Comparison of ENCODE assay signal across 21 cellular contexts in the genomic region with DNA sequence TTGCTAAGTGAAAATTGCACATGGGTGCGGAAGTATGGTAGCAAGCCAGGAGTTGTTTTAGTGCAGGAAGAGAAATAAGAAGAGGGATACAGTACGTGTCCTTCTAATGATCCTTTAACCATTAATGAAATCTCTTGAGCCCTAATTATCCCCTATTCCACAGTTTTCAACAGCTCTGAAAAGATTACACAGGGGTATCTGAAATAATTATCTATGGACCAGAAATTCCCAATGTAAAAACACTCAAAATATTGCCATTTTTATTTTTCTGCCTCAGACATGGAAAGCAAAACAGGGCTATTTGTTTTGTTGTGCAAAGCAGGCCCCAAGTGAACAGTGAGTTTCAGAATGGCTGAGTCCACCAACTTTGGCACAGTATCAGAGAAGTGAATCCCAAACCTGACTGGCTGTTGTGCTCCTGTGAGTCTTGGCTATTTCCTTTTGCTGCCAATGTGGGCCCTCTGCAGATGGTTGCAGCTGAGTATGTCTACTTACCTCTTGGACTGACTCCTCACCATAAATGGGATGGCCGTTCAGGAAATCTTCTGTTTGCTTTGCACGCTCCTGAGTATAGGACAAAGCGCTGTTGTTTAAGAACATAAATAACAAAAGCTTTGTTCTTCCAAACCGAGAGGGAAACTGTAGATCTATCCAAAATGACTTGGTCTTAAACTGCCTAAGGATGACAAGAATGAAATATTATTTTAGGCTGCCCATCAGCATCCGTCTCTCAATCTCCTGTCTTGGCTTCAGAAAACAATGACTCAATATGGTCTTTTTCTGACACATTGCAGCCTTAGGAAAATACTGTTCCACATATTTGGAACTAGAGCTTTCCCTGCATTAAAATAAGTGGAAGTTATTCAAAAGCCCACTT.
DNase-seq lines count a peak whose midpoint lies in the region; ATAC-seq, FAIRE-seq and TF ChIP-seq lines count a peak whose summit lies in the region.
"Had no signal": no experiment of that assay in that cellular context is flagged by ENCODE, and none has a peak within 500 bp of the region (broad histone marks: within the 10 kb centered on the region; RNA-seq: fewer than 3 reads in every experiment).

No MANE protein-coding gene starts in this region.

- H3K9ac ChIP-seq in HepG2 (ENCODE audit: insufficient read depth, low read depth, low read length), result peak overlapping the region; percentile 36
- H3K9ac ChIP-seq: parathyroid adenoma had no signal

- ATAC-seq in HepG2, result peak; percentile 75
- no peak for ATAC-seq in right lobe of liver
- no peak for ATAC-seq in HG03095 (IDR thresholded peaks at IDR 0.05; ENCODE audit: unreplicated experiment)
- ATAC-seq in GM19395 (IDR thresholded peaks at IDR 0.05; ENCODE audit: unreplicated experiment), result no peak
- ATAC-seq: foreskin keratinocyte, left ventricle myocardium superior had no signal

- no peaks in the 10 kb centered on the region for H3K79me2 ChIP-seq in HepG2 (ENCODE audit: insufficient read depth, low read length)
- H3K79me2 ChIP-seq: parathyroid adenoma had no signal

- 30% methylated on average over 7 of the region's 7 CpGs for WGBS in HepG2 (ENCODE audit: low lambda C conversion rate)
- 77% methylated on average over 7 of the region's 7 CpGs for WGBS in right lobe of liver (ENCODE audit: insufficient coverage, low coverage, low lambda C conversion rate, missing lambda C conversion rate)

- no peak for FAIRE-seq in HepG2 (lab: Jason Lieb, UNC)
- FAIRE-seq: endometrium had no signal

- CTCF ChIA-PET in HepG2 (lab: Yijun Ruan, JAX; ENCODE audit: low intra/inter-chr PET ratio, low total read pairs), result no interaction called here

- H3K27me3 ChIP-seq in HepG2 (ENCODE audit: control insufficient read depth in 1 of 2, insufficient read depth in 2 of 2, low read length in 2 of 2) (no peaks in the 10 kb centered on the region), right lobe of liver (no peaks in the 10 kb centered on the region)
- H3K27me3 ChIP-seq: adrenal gland, foreskin keratinocyte, upper lobe of left lung had no signal

- H3K36me3 ChIP-seq in HepG2 (replicated peaks in 1 of 2; ENCODE audit: control insufficient read depth in 1 of 2, insufficient read depth in 2 of 2, low read length in 2 of 2) (no peaks in the 10 kb centered on the region), right lobe of liver (no peaks in the 10 kb centered on the region)
- H3K36me3 ChIP-seq: adrenal gland, SJCRH30, upper lobe of left lung had no signal

- TF ChIP-seq CTCF in HepG2 (CRISPR knock-in tag; IDR thresholded peaks at IDR 0.05), result no peak
- TF ChIP-seq CTCF in right lobe of liver (IDR thresholded peaks at IDR 0.05), result no peak
- TF ChIP-seq CTCF in foreskin fibroblast (IDR thresholded peaks at IDR 0.05; ENCODE audit: low read depth, low read length), result no peak

- H3K4me1 ChIP-seq in HepG2 (ENCODE audit: insufficient read depth, low read length) (peaks cover 87% of the 10 kb centered on the region), right lobe of liver (no peaks in the 10 kb centered on the region)
- H3K4me1 ChIP-seq: adrenal gland, parathyroid adenoma, SJCRH30, upper lobe of left lung had no signal

- DNase-seq in HepG2 (ENCODE audit: low spot score) (peak; percentile 90), right lobe of liver (no peak), caudate nucleus (lab: John Stamatoyannopoulos, UW) (peak in 22 of 61 donors; percentile 4 to 61 (median 28)), occipital lobe (lab: John Stamatoyannopoulos, UW) (peak; percentile 19), H4 (ENCODE audit: low spot score) (no peak), foreskin fibroblast (no peak)
- DNase-seq: activated CD4-positive, CD25-positive, alpha-beta regulatory T cell treated with anti-CD3 and anti-CD28 coated beads, Interleukin-2, amount 50 U/mL, for 72 hours; adrenal gland; CD4-positive, CD25-positive, alpha-beta regulatory T cell; foreskin keratinocyte; left ventricle myocardium superior; NCI-H1417 treated with DMSO at 0.1 percent for 48 hours; OCI-M1; SJCRH30; T1000; upper lobe of left lung had no signal

- H4K20me1 ChIP-seq in HepG2 (ENCODE audit: insufficient read depth, low read length), result no peaks in the 10 kb centered on the region

- BruUV-seq in HepG2 (replicated peaks; lab: Mats Ljungman, UMichigan), result TSS peak; percentile 63

- H3K4me3 ChIP-seq in HepG2 (replicated peaks in 1 of 3; ENCODE audit: insufficient read depth in 1 of 3, low read depth in 2 of 3, low read length in 3 of 3) (no peak overlapping the region), right lobe of liver (no peak overlapping the region), foreskin fibroblast (ENCODE audit: low read depth in 1 of 2, low read length in 2 of 2) (no peak overlapping the region)
- H3K4me3 ChIP-seq: adrenal gland, SJCRH30, smooth muscle cell, upper lobe of left lung had no signal

- 0 out of 4 replicates have a peak, but pooled peaks of 1 of the 2 experiments have one; percentile 20 for TF ChIP-seq POLR2A in HepG2 (IDR thresholded peaks at IDR 0.05; ENCODE audit: insufficient read depth in 1 of 2, low read depth in 2 of 2, low read length in 2 of 2)
- no peak for TF ChIP-seq POLR2A in right lobe of liver (IDR thresholded peaks at IDR 0.05)

- H2AFZ ChIP-seq in HepG2 (ENCODE audit: low read length), result no peak overlapping the region
- H2AFZ ChIP-seq: parathyroid adenoma had no signal

- TF ChIP-seq EP300 in HepG2 (IDR thresholded peaks at IDR 0.05; ENCODE audit: low read depth in 2 of 2, low read length in 2 of 2), result peak in 1 of 2 experiments; percentile 7; a peak in 1 of 4 replicates
- no peak for TF ChIP-seq EP300 in HepG2 (CRISPR knock-in tag; IDR thresholded peaks at IDR 0.05; ENCODE audit: borderline replicate concordance)

- POLR2A ChIA-PET in HepG2 (lab: Yijun Ruan, JAX), result interaction anchor here (0.8 to 2.1 kb wide), 5 partner anchors 8 to 49 kb away, joined by 3 to 9 read pairs (median 4); no protein-coding TSS in a partner anchor

- H3K9me3 ChIP-seq in HepG2 (ENCODE audit: low read length), result no peaks in the 10 kb centered on the region
- H3K9me3 ChIP-seq in right lobe of liver, result no peaks in the 10 kb centered on the region
- H3K9me3 ChIP-seq: adrenal gland, SJCRH30, upper lobe of left lung had no signal

- peak overlapping the region; percentile 49 for H3K4me2 ChIP-seq in HepG2 (ENCODE audit: low read depth, low read length)
- H3K4me2 ChIP-seq: smooth muscle cell had no signal

- peak overlapping the region; percentile 44 for H3K27ac ChIP-seq in HepG2 (ENCODE audit: extremely low read length, insufficient read depth, low read length)
- H3K27ac ChIP-seq in right lobe of liver, result no peak overlapping the region
- H3K27ac ChIP-seq in caudate nucleus (ENCODE audit: low read depth, low read length), result peak overlapping the region; percentile 79
- H3K27ac ChIP-seq: adrenal gland, foreskin keratinocyte, parathyroid adenoma, SJCRH30, upper lobe of left lung had no signal

- intact Hi-C loops in HepG2 (cut with micrococcal nuclease; ENCODE audit: unreplicated experiment), result loop anchor here (5.0 to 10.0 kb wide), 2 partner anchors 46 to 89 kb away; no protein-coding TSS in a partner anchor
- intact Hi-C loops in right lobe of liver (cut with DNase I), result no loop called here

- no peak for TF ChIP-seq RAD21 in HepG2 (CRISPR knock-in tag; IDR thresholded peaks at IDR 0.05)

- in situ Hi-C loops in HepG2 (cut with HindIII; ENCODE audit: extremely low pct_ligation_motif_present, low pct_unique_long_range_greater_than_20kb), result no loop called here

TF ChIP-seq in HepG2, 621 proteins besides CTCF, POLR2A, EP300 and RAD21 (continues in another document):
- TF ChIP-seq ZNF883 (CRISPR knock-in tag; IDR thresholded peaks at IDR 0.05; ENCODE audit: not compliant biosample characterization), result no peak
- no peak for TF ChIP-seq ZNF30 (CRISPR knock-in tag; IDR thresholded peaks at IDR 0.05)
- 0 out of 2 replicates have a peak, but pooled peaks have one; percentile 12 for TF ChIP-seq HNF4A (CRISPR knock-in tag; IDR thresholded peaks at IDR 0.05)
- TF ChIP-seq NFIC (IDR thresholded peaks at IDR 0.05; ENCODE audit: low read length), result 0 out of 2 replicates have a peak, but pooled peaks have one; percentile 41
- no peak for TF ChIP-seq ZNF280D (CRISPR knock-in tag; IDR thresholded peaks at IDR 0.05)
- TF ChIP-seq THYN1 (CRISPR knock-in tag; IDR thresholded peaks at IDR 0.05; ENCODE audit: borderline replicate concordance, low read depth), result no peak
- TF ChIP-seq ZNF780A (CRISPR knock-in tag; IDR thresholded peaks at IDR 0.05), result no peak
- TF ChIP-seq ELF3 (CRISPR knock-in tag; IDR thresholded peaks at IDR 0.05), result peak; percentile 45; the same call in 1 of the 2 replicates
- TF ChIP-seq ZSCAN25 (CRISPR knock-in tag; IDR thresholded peaks at IDR 0.05), result no peak
- TF ChIP-seq NR2F6 (IDR thresholded peaks at IDR 0.05), result no peak
- no peak for TF ChIP-seq NR2F6 (CRISPR knock-in tag; IDR thresholded peaks at IDR 0.05)
- peak; percentile 16 for TF ChIP-seq YY1 (IDR thresholded peaks at IDR 0.05; ENCODE audit: insufficient read depth, insufficient replicate concordance, low read depth, low read length)

Comparison
In these comparisons a context has a peak if more than half of its experiments do, and no peak if none do; other contexts are left out.
1. DNase-seq: peak in HepG2 (single experiment) and occipital lobe (single experiment); none in right lobe of liver (0 of 3), H4 (single experiment) and foreskin fibroblast (0 of 2).
2. H3K27ac ChIP-seq: peak in HepG2 (single experiment) and caudate nucleus (single experiment); none in right lobe of liver (0 of 3).